22 cellular contexts compared by ENCODE assay signal in the genomic region with DNA sequence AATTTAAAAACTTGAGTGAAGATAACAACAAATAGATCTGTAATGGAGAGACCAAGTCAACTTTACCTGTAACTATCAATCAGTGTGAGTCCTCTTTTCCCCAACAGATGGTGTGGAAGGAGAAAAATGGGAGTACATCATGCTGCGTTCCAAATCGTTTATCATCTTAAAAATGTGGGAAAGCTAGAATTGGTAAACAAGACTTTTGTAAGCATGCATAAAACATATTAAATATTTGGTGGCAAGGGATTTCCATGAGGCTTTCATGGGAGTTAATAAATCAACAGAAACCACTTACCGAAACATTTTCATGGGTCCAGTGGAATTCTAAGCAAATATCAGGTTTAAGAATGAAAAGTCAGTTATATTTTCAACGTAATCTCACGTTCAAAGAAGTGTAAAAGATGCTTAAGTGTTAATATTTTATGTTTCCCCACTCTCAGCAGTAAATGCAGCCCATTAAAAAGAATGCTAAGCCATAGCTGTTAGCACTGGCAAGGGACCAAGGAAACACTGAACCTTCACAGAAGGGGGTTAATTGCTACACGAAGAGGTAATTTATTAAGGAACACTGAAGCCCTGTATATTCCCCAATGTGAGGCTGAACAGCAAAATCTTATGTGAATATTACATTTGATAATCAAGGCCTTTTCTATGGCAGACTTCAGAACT.
"Had no signal": no experiment of that assay in that cellular context is flagged by ENCODE, and none has a peak within 500 bp of the region (broad histone marks: within the 10 kb centered on the region; RNA-seq: fewer than 3 reads in every experiment).

No MANE protein-coding gene starts in this region.

- H3K27me3 ChIP-seq: esophagus squamous epithelium, neural progenitor cell, right lobe of liver, transverse colon, vagina had no signal

- H3K27ac ChIP-seq: esophagus squamous epithelium, neural progenitor cell, right lobe of liver, transverse colon, vagina had no signal

- H3K4me3 ChIP-seq: esophagus squamous epithelium, mucosa of descending colon, neural progenitor cell, right lobe of liver, transverse colon, vagina had no signal

- H3K36me3 ChIP-seq: esophagus squamous epithelium, neural progenitor cell, right lobe of liver, transverse colon, vagina had no signal

- H3K27ac Mint-ChIP-seq: activated B cell treated with CpG ODN at 0.5 μM for 24 hours; activated CD4-positive, alpha-beta memory T cell treated with anti-CD3 and anti-CD28 coated beads for 36 hours; activated naive CD8-positive, alpha-beta T cell; activated T-helper 1 cell treated with anti-CD3 and anti-CD28 coated beads, Interleukin-12 subunit alpha, Interleukin-12 subunit beta, Interleukin-2, Interleukin-4 antibody, amounts not matched to agents 30 ng/mL and 10 ng/mL and 1 ng/mL, durations not matched to agents 14 hours and 24 hours and 36 hours; dendritic cell treated with granulocyte-macrophage colony-stimulating factor and Interleukin-4, amounts not matched to agents 40 ng/mL and 50 ng/mL, for 4 days; immature natural killer cell; naive B cell; neural progenitor cell; progenitor cell of endocrine pancreas; stimulated activated naive CD8-positive, alpha-beta T cell treated with anti-CD3 and anti-CD28 coated beads, Interleukin-15, Interleukin-2, amounts not matched to agents 100 ng/mL and 50 ng/mL, for 24 hours had no signal

- H3K9me3 ChIP-seq: esophagus squamous epithelium, mucosa of descending colon, right lobe of liver, transverse colon, vagina had no signal

- H3K36me3 Mint-ChIP-seq: activated CD4-positive, alpha-beta memory T cell treated with anti-CD3 and anti-CD28 coated beads for 36 hours; activated naive CD8-positive, alpha-beta T cell; immature natural killer cell; naive B cell; neural progenitor cell had no signal

- H3K27me3 Mint-ChIP-seq: activated CD4-positive, alpha-beta memory T cell treated with anti-CD3 and anti-CD28 coated beads for 36 hours; activated naive CD8-positive, alpha-beta T cell; dendritic cell treated with granulocyte-macrophage colony-stimulating factor and Interleukin-4, amounts not matched to agents 40 ng/mL and 50 ng/mL, for 4 days; progenitor cell of endocrine pancreas; stimulated activated naive CD8-positive, alpha-beta T cell treated with anti-CD3 and anti-CD28 coated beads, Interleukin-15, Interleukin-2, amounts not matched to agents 100 ng/mL and 50 ng/mL, for 24 hours had no signal

- DNase-seq: activated B cell treated with CpG ODN at 0.5 μM for 24 hours; activated CD4-positive, alpha-beta memory T cell treated with anti-CD3 and anti-CD28 coated beads for 36 hours; activated CD4-positive, alpha-beta T cell treated with anti-CD3 and anti-CD28 coated beads for 4 hours; activated T-cell treated with anti-CD3 and anti-CD28 coated beads for 4 hours; effector CD8-positive, alpha-beta T cell; esophagus squamous epithelium; immature natural killer cell; mesenchymal stem cell; mucosa of descending colon; naive B cell; right lobe of liver; small intestine; stimulated activated CD4-positive, alpha-beta T cell treated with anti-CD3 and anti-CD28 coated beads, Interleukin-15, amount 100 ng/mL, for 24 hours; stimulated activated CD4-positive, alpha-beta T cell treated with anti-CD3 and anti-CD28 coated beads, Interleukin-2, amount 100 ng/mL, for 48 hours; transverse colon had no signal

- H3K9me3 Mint-ChIP-seq: activated B cell treated with CpG ODN at 0.5 μM for 24 hours; activated CD4-positive, alpha-beta memory T cell treated with anti-CD3 and anti-CD28 coated beads for 36 hours; activated T-helper 1 cell treated with anti-CD3 and anti-CD28 coated beads, Interleukin-12 subunit alpha, Interleukin-12 subunit beta, Interleukin-2, Interleukin-4 antibody, amounts not matched to agents 30 ng/mL and 10 ng/mL and 1 ng/mL, durations not matched to agents 14 hours and 24 hours and 36 hours; dendritic cell treated with granulocyte-macrophage colony-stimulating factor and Interleukin-4, amounts not matched to agents 40 ng/mL and 50 ng/mL, for 4 days; neural progenitor cell; stimulated activated naive CD8-positive, alpha-beta T cell treated with anti-CD3 and anti-CD28 coated beads, Interleukin-15, Interleukin-2, amounts not matched to agents 100 ng/mL and 50 ng/mL, for 24 hours had no signal

- H3K4me1 Mint-ChIP-seq: activated B cell treated with CpG ODN at 0.5 μM for 24 hours, immature natural killer cell, naive B cell, neural progenitor cell had no signal

- H3K4me3 Mint-ChIP-seq: activated B cell treated with CpG ODN at 0.5 μM for 24 hours; activated CD4-positive, alpha-beta memory T cell treated with anti-CD3 and anti-CD28 coated beads for 36 hours; activated naive CD8-positive, alpha-beta T cell; activated T-helper 1 cell treated with anti-CD3 and anti-CD28 coated beads, Interleukin-12 subunit alpha, Interleukin-12 subunit beta, Interleukin-2, Interleukin-4 antibody, amounts not matched to agents 30 ng/mL and 10 ng/mL and 1 ng/mL, durations not matched to agents 14 hours and 24 hours and 36 hours; dendritic cell treated with granulocyte-macrophage colony-stimulating factor and Interleukin-4, amounts not matched to agents 40 ng/mL and 50 ng/mL, for 4 days; immature natural killer cell; naive B cell; neural progenitor cell; stimulated activated naive CD8-positive, alpha-beta T cell treated with anti-CD3 and anti-CD28 coated beads, Interleukin-15, Interleukin-2, amounts not matched to agents 100 ng/mL and 50 ng/mL, for 24 hours had no signal

- H3K4me1 ChIP-seq: esophagus squamous epithelium, neural progenitor cell, right lobe of liver, transverse colon, vagina had no signal
